2 cellular contexts compared by ENCODE assay signal in the genomic region with DNA sequence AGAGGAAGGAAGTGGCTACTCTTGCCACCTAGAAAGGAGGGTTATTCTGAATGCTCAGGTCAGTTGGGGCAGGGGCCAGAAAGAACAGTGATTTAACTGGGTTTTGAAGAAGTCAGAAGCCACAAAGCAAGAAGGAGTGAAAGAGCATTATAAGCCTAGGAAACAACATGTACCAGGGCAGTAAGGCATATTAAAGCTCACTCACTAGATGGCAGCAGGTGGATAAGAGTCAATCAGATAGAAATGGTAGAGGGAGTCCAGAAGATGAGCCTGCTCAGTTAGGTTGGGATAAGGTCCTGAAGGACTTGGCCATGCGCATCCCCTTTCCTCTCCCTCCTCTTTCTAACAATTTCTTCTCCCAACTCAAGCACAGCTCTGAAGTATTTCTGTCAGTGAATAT.
TF ChIP-seq lines count a peak whose summit lies in the region.

No MANE protein-coding gene starts in this region.

TF ChIP-seq in K562, 482 proteins besides CTCF, POLR2A, EP300 and RAD21:
- no peak for TF ChIP-seq ZNF212 (CRISPR knock-in tag; IDR thresholded peaks at IDR 0.05)
- no peak for TF ChIP-seq CBX3 (IDR thresholded peaks at IDR 0.05; ENCODE audit: borderline replicate concordance in 1 of 2, low read length in 2 of 2)
- 0 out of 2 replicates have a peak, but pooled peaks have one; percentile 34 for TF ChIP-seq SMC3 (conservative IDR thresholded peaks at IDR 0.05; ENCODE audit: insufficient read depth, low read depth, low read length)
- no peak for TF ChIP-seq MTA3 (IDR thresholded peaks at IDR 0.05; ENCODE audit: borderline replicate concordance)

TF ChIP-seq in neural cell, 6 proteins besides CTCF, POLR2A, EP300 and RAD21:
- no peak for TF ChIP-seq EZH2 (IDR thresholded peaks at IDR 0.05; ENCODE audit: borderline replicate concordance, insufficient read depth, low read length, poor library complexity, severe bottlenecking)
- no peak for TF ChIP-seq SMC3 (conservative IDR thresholded peaks at IDR 0.05; ENCODE audit: poor library complexity)
- TF ChIP-seq TAF1 (IDR thresholded peaks at IDR 0.05; ENCODE audit: low read depth) = no peak
- TF ChIP-seq, protein P1, sequence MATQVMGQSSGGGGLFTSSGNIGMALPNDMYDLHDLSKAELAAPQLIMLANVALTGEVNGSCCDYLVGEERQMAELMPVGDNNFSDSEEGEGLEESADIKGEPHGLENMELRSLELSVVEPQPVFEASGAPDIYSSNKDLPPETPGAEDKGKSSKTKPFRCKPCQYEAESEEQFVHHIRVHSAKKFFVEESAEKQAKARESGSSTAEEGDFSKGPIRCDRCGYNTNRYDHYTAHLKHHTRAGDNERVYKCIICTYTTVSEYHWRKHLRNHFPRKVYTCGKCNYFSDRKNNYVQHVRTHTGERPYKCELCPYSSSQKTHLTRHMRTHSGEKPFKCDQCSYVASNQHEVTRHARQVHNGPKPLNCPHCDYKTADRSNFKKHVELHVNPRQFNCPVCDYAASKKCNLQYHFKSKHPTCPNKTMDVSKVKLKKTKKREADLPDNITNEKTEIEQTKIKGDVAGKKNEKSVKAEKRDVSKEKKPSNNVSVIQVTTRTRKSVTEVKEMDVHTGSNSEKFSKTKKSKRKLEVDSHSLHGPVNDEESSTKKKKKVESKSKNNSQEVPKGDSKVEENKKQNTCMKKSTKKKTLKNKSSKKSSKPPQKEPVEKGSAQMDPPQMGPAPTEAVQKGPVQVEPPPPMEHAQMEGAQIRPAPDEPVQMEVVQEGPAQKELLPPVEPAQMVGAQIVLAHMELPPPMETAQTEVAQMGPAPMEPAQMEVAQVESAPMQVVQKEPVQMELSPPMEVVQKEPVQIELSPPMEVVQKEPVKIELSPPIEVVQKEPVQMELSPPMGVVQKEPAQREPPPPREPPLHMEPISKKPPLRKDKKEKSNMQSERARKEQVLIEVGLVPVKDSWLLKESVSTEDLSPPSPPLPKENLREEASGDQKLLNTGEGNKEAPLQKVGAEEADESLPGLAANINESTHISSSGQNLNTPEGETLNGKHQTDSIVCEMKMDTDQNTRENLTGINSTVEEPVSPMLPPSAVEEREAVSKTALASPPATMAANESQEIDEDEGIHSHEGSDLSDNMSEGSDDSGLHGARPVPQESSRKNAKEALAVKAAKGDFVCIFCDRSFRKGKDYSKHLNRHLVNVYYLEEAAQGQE (IDR thresholded peaks at IDR 0.05; ENCODE audit: borderline replicate concordance) = no peak
TF ChIP-seq in neural cell: peak in this region for 0.
